In genomic region chr7:94374231-94374630, GRCh38 we compare ENCODE assay signal across 9 cellular contexts. TPM values are rescaled to one million over a fixed set of nuclear protein-coding genes. Genes with fewer than 3 reads are reported as not detected.
A peak's percentile ranks its signal among the peaks of the same experiment; 100 is the strongest.
DNase-seq lines count a peak whose midpoint lies in the region; ATAC-seq and TF ChIP-seq lines count a peak whose summit lies in the region.
"Had no signal": no experiment of that assay in that cellular context is flagged by ENCODE, and none has a peak within 500 bp of the region (broad histone marks: within the 10 kb centered on the region; RNA-seq: fewer than 3 reads in every experiment).

No MANE protein-coding gene starts in this region.

- H3K27me3 ChIP-seq in AG04450 (ENCODE audit: control insufficient read depth, insufficient read depth, low read length) (no peaks in the 10 kb centered on the region), Peyer's patch (no peaks in the 10 kb centered on the region)

- peak overlapping the region; percentile 57 for H3K27ac Mint-ChIP-seq in neural crest cell (ENCODE audit: unreplicated experiment)
- H3K27ac Mint-ChIP-seq: CD4-positive, CD25-positive, alpha-beta regulatory T cell had no signal

- H3K36me3 Mint-ChIP-seq in neural crest cell (ENCODE audit: low read depth): no peaks in the 10 kb centered on the region
- H3K36me3 Mint-ChIP-seq: CD4-positive, CD25-positive, alpha-beta regulatory T cell had no signal

- no peaks in the 10 kb centered on the region for H3K36me3 ChIP-seq in Peyer's patch

- no peaks in the 10 kb centered on the region for H3K4me1 ChIP-seq in Peyer's patch

- peak overlapping the region; percentile 14 for H3K4me3 Mint-ChIP-seq in neural crest cell
- H3K4me3 Mint-ChIP-seq: CD4-positive, CD25-positive, alpha-beta regulatory T cell had no signal

- no peaks in the 10 kb centered on the region for H3K27me3 Mint-ChIP-seq in neural crest cell (ENCODE audit: low read depth)
- H3K27me3 Mint-ChIP-seq: CD4-positive, CD25-positive, alpha-beta regulatory T cell had no signal

- POLR2A ChIA-PET in AG04450 (lab: Yijun Ruan, JAX): interaction anchor here (0.6 to 4.2 kb wide), 11 partner anchors 14 to 85 kb away, joined by 3 to 165 read pairs (median 10); partner anchors contain the start of gene COL1A2

- CTCF ChIA-PET in AG04450 (lab: Charles Lee): interaction anchor here (1.0 to 3.2 kb wide), 6 partner anchors 19 to 86 kb away, joined by 4 to 32 read pairs (median 6); partner anchors contain the start of gene COL1A2

- no peaks in the 10 kb centered on the region for H3K9me3 ChIP-seq in AG04450 (ENCODE audit: control insufficient read depth, insufficient read depth, low read length)
- H3K9me3 ChIP-seq in Peyer's patch: no peaks in the 10 kb centered on the region

- H3K4me3 ChIP-seq in AG04450 (ENCODE audit: low read depth, low read length) (peak overlapping the region; percentile 50), Peyer's patch (no peak overlapping the region)

- H3K4me1 Mint-ChIP-seq in neural crest cell: peaks cover 29% of the 10 kb centered on the region
- H3K4me1 Mint-ChIP-seq: CD4-positive, CD25-positive, alpha-beta regulatory T cell had no signal

- TF ChIP-seq CTCF in AG04450 (IDR thresholded peaks at IDR 0.05; ENCODE audit: low read depth, low read length): peak; percentile 14; the same call in 1 of the 2 replicates
- no peak for TF ChIP-seq CTCF in Peyer's patch (IDR thresholded peaks at IDR 0.05)
- no peak for TF ChIP-seq CTCF in neural crest cell (conservative IDR thresholded peaks at IDR 0.05)

- no peak for TF ChIP-seq POLR2A in Peyer's patch (IDR thresholded peaks at IDR 0.05)

- DNase-seq in AG04450 (ENCODE audit: low read depth, low spot score) (peak; percentile 87), Peyer's patch (peak in 1 of 3 donors; percentile 66), fibroblast of the conjunctiva (ENCODE audit: low read depth) (peak; percentile 93), neural crest cell (ENCODE audit: low read depth, low spot score) (no peak), DMS53 treated with DMSO at 0.1 percent for 48 hours (lab: John Stamatoyannopoulos, UW; ENCODE audit: unreplicated experiment) (no peak), globus pallidus (ENCODE audit: low spot score) (no peak)
- no peak for DNase-seq in stimulated activated CD4-positive, alpha-beta T cell treated with anti-CD3 and anti-CD28 coated beads, Interleukin-2, amount 100 ng/mL, for 24 hours
- DNase-seq: CD4-positive, CD25-positive, alpha-beta regulatory T cell had no signal

- H3K27ac ChIP-seq in AG04450 (ENCODE audit: low read depth, low read length): peak overlapping the region; percentile 93
- H3K27ac ChIP-seq in Peyer's patch: peak overlapping the region; percentile 3 to 84 (median 66)

- no peak for ATAC-seq in GM18517 (IDR thresholded peaks at IDR 0.05; ENCODE audit: unreplicated experiment)

- peaks cover 11% of the 10 kb centered on the region for H3K9me3 Mint-ChIP-seq in neural crest cell

RNA-seq across cellular contexts. Expression of gene COL1A2, which starts 20.5 kb away (rescaled TPM):
- polyA plus RNA-seq in AG04450 (2011; rRNA removed): 4,545 and 4,815 TPM in 2 replicates
- 1,782 and 1,823 TPM in 2 replicates for polyA minus RNA-seq in AG04450 (2011; rRNA and poly(A)+ RNA removed)
- 100 to 1,000 TPM in 1 of 4 donors, 10 to 100 TPM in 3; 28.0 to 404 (median 59.1) TPM for total RNA-seq in Peyer's patch
- total RNA-seq in neural crest cell: 98.8 and 110 TPM in 2 replicates
- total RNA-seq: CD4-positive, CD25-positive, alpha-beta regulatory T cell had no signal
- polyA plus RNA-seq: CD4-positive, CD25-positive, alpha-beta regulatory T cell had no signal

Comparison
In these comparisons a context has a peak if more than half of its experiments do, and no peak if none do; other contexts are left out.
1. DNase-seq: peak in AG04450 (single experiment) and fibroblast of the conjunctiva (single experiment); none in neural crest cell (single experiment), DMS53 treated with DMSO at 0.1 percent for 48 hours (single experiment), stimulated activated CD4-positive, alpha-beta T cell treated with anti-CD3 and anti-CD28 coated beads, Interleukin-2, amount 100 ng/mL, for 24 hours (0 of 2) and globus pallidus (single experiment).